Comparison of ENCODE assay signal across 13 cellular contexts in genomic region chr11:11391796-11392195, GRCh38. TPM values are rescaled to one million over a fixed set of nuclear protein-coding genes. Genes with fewer than 3 reads are reported as not detected.
A peak's percentile ranks its signal among the peaks of the same experiment; 100 is the strongest.
DNase-seq lines count a peak whose midpoint lies in the region; ATAC-seq and TF ChIP-seq lines count a peak whose summit lies in the region.
"Had no signal": no experiment of that assay in that cellular context is flagged by ENCODE, and none has a peak within 500 bp of the region (broad histone marks: within the 10 kb centered on the region; RNA-seq: fewer than 3 reads in every experiment).

No MANE protein-coding gene starts in this region.

- H3K9me1 ChIP-seq in IMR-90 (ENCODE audit: insufficient read depth, low read length), result peaks cover 12% of the 10 kb centered on the region; the same call in 1 of the 2 replicates

- peaks cover 7% of the 10 kb centered on the region for H3K27me3 Mint-ChIP-seq in chondrocyte (ENCODE audit: low read depth)

- DNase-seq in AG09309 (ENCODE audit: low read depth), result peak; percentile 62
- peak; percentile 90 for DNase-seq in IMR-90
- no peak for DNase-seq in chondrocyte (ENCODE audit: low spot score)
- peak in 2 of 3 donors; percentile 52 to 68 for DNase-seq in mucosa of descending colon
- DNase-seq in activated effector memory CD4-positive, alpha-beta T cell treated with Interleukin-2 at 50 U/mL for 16 hours, result no peak
- no peak for DNase-seq in DMS79 (lab: John Stamatoyannopoulos, UW)
- no peak for DNase-seq in cortex of kidney (lab: John Stamatoyannopoulos, UW)
- DNase-seq: COR-L47; NCI-H1436; SJCRH30; stimulated activated CD4-positive, alpha-beta T cell treated with anti-CD3 and anti-CD28 coated beads, Interleukin-4, amount 100 ng/mL, for 1 hour had no signal

- H4K5ac ChIP-seq in IMR-90 (ENCODE audit: low read depth, low read length), result no peak overlapping the region

- peaks cover 4% of the 10 kb centered on the region for H3K36me3 Mint-ChIP-seq in chondrocyte (ENCODE audit: low read depth)

- H4K91ac ChIP-seq in IMR-90 (ENCODE audit: insufficient read depth, low read depth, low read length), result no peak overlapping the region

- H3K9ac ChIP-seq in IMR-90 (ENCODE audit: low read depth, low read length), result no peak overlapping the region

- H3K4me1 Mint-ChIP-seq in chondrocyte (ENCODE audit: low read depth), result peaks cover 30% of the 10 kb centered on the region

- in situ Hi-C loops in IMR-90 (cut with MboI; ENCODE audit: low sequenced_read_pairs), result no loop called here

- peak overlapping the region; percentile 62; the same call in 1 of the 2 replicates for H2BK120ac ChIP-seq in IMR-90 (ENCODE audit: low read depth, low read length)

- no peak overlapping the region for H3K4me3 Mint-ChIP-seq in chondrocyte (ENCODE audit: unreplicated experiment)

- H3K9me3 ChIP-seq in IMR-90 (ENCODE audit: control insufficient read depth, insufficient read depth, low read length) (no peaks in the 10 kb centered on the region), mucosa of descending colon (no peaks in the 10 kb centered on the region)
- H3K9me3 ChIP-seq: SJCRH30 had no signal

- 76% methylated on average over 3 of the region's 8 CpGs; no CpG with 5 or more reads in 1 of the 2 experiments for WGBS in IMR-90 (ENCODE audit: extremely low coverage in 2 of 2, insufficient read length in 1 of 2), 2 experiments

- ATAC-seq in IMR-90 (ENCODE audit: low read depth) (peak; percentile 81), mucosa of descending colon (peak; percentile 91), GM21515 (IDR thresholded peaks at IDR 0.05; ENCODE audit: unreplicated experiment) (no peak)

- H3K9me3 Mint-ChIP-seq in chondrocyte (ENCODE audit: low read depth), result no peaks in the 10 kb centered on the region

- peak overlapping the region in 1 of 2 experiments; percentile 33; a peak in 1 of 4 replicates for H4K8ac ChIP-seq in IMR-90 (ENCODE audit: low read depth in 2 of 2, low read length in 2 of 2)

- peak overlapping the region; percentile 60 for H3K27ac Mint-ChIP-seq in chondrocyte (ENCODE audit: unreplicated experiment)

- 0 out of 2 replicates have a peak overlapping the region, but pooled peaks have one; percentile 46 for H3K14ac ChIP-seq in IMR-90 (replicated peaks; ENCODE audit: low read depth, low read length)

- H3K4ac ChIP-seq in IMR-90 (ENCODE audit: low read depth, low read length), result 0 out of 2 replicates have a peak overlapping the region, but pooled peaks have one; percentile 15

- H3K4me2 ChIP-seq in IMR-90 (ENCODE audit: low read depth, low read length), result peak overlapping the region; percentile 30; the same call in 1 of the 2 replicates

- TF ChIP-seq POLR2A in IMR-90 (IDR thresholded peaks at IDR 0.05; ENCODE audit: low read depth, low read length), result no peak

- no peak overlapping the region for H3K18ac ChIP-seq in IMR-90 (ENCODE audit: low read depth, low read length)

- H2BK5ac ChIP-seq in IMR-90 (ENCODE audit: low read depth, low read length, poor library complexity, severe bottlenecking), result peak overlapping the region; percentile 9

- POLR2A ChIA-PET in IMR-90 (lab: Charles Lee; ENCODE audit: unreplicated experiment), result no interaction called here

- H2AFZ ChIP-seq in IMR-90 (replicated peaks; ENCODE audit: low read length, poor library complexity), result peak overlapping the region; percentile 40

- peaks cover 5% of the 10 kb centered on the region; the same call in 1 of the 2 replicates for H3K27me3 ChIP-seq in IMR-90 (ENCODE audit: control insufficient read depth, insufficient read depth, low read length)
- H3K27me3 ChIP-seq: SJCRH30 had no signal

- no peak overlapping the region; the same call in 1 of the 2 replicates for H3K56ac ChIP-seq in IMR-90 (ENCODE audit: extremely low read depth, insufficient read depth, low read length)

- no peak for TF ChIP-seq CTCF in AG09309 (IDR thresholded peaks at IDR 0.05; ENCODE audit: control insufficient read depth, insufficient read depth, low read depth, low read length, missing control alignments)
- no peak for TF ChIP-seq CTCF in IMR-90 (conservative IDR thresholded peaks at IDR 0.05; ENCODE audit: low read depth, low read length)
- no peak for TF ChIP-seq CTCF in chondrocyte (IDR thresholded peaks at IDR 0.05)
- TF ChIP-seq CTCF in mucosa of descending colon (IDR thresholded peaks at IDR 0.05), result no peak

- H3K4me1 ChIP-seq in IMR-90 (ENCODE audit: control insufficient read depth, insufficient read depth, low read length) (peaks cover 14% of the 10 kb centered on the region), mucosa of descending colon (ENCODE audit: low read depth) (peaks cover 23% of the 10 kb centered on the region)

- no TSS peak for BruUV-seq in IMR-90 (replicated peaks; lab: Mats Ljungman, UMichigan)

- dilution Hi-C loops in IMR-90 (cut with HindIII; ENCODE audit: low sequenced_read_pairs, unreplicated experiment), result no loop called here

- peak overlapping the region; percentile 7 for H2AK9ac ChIP-seq in IMR-90 (replicated peaks; ENCODE audit: low read depth, low read length, poor library complexity)

- H3K79me1 ChIP-seq in IMR-90 (ENCODE audit: low read depth in 1 of 2, low read length in 2 of 2), result no peaks in the 10 kb centered on the region

- no peak for TF ChIP-seq RAD21 in IMR-90 (IDR thresholded peaks at IDR 0.05; ENCODE audit: low read length)

- H2AK5ac ChIP-seq in IMR-90 (ENCODE audit: low read depth, low read length), result no peak overlapping the region

- CTCF ChIA-PET in IMR-90 (lab: Yijun Ruan, JAX), result no interaction called here

- H3K27ac ChIP-seq in IMR-90 (ENCODE audit: insufficient read depth, low read length), result no peak overlapping the region
- H3K27ac ChIP-seq: SJCRH30 had no signal

- no peaks in the 10 kb centered on the region for H3K36me3 ChIP-seq in IMR-90 (ENCODE audit: control insufficient read depth, insufficient read depth, low read length)
- H3K36me3 ChIP-seq in mucosa of descending colon (ENCODE audit: low read depth), result no peaks in the 10 kb centered on the region
- H3K36me3 ChIP-seq: SJCRH30 had no signal

- peak overlapping the region; percentile 63 for H2BK20ac ChIP-seq in IMR-90 (ENCODE audit: low read depth, low read length)

- intact Hi-C loops in IMR-90 (cut with micrococcal nuclease), result no loop called here
- intact Hi-C loops in mucosa of descending colon (cut with DNase I, micrococcal nuclease), result no loop called here

- H3K4me3 ChIP-seq in AG09309 (ENCODE audit: control insufficient read depth, low read depth, low read length) (no peak overlapping the region), IMR-90 (ENCODE audit: insufficient read depth, low read depth, low read length) (no peak overlapping the region), mucosa of descending colon (no peak overlapping the region)
- H3K4me3 ChIP-seq: lung, SJCRH30 had no signal

- H4K20me1 ChIP-seq in IMR-90 (ENCODE audit: insufficient read depth, low read length), result no peaks in the 10 kb centered on the region

- no peak overlapping the region for H3K23ac ChIP-seq in IMR-90 (ENCODE audit: low read depth, low read length)

- H2BK15ac ChIP-seq in IMR-90 (ENCODE audit: low read depth, low read length), result 0 out of 3 replicates have a peak overlapping the region, but pooled peaks have one; percentile 50

TF ChIP-seq in IMR-90, 13 proteins besides CTCF, POLR2A, EP300 and RAD21:
- TF ChIP-seq SMC3 (IDR thresholded peaks at IDR 0.05; ENCODE audit: low read depth, low read length) (no peak), RCOR1 (IDR thresholded peaks at IDR 0.05; ENCODE audit: insufficient replicate concordance, low read length) (no peak), ELK1 (IDR thresholded peaks at IDR 0.05; ENCODE audit: borderline replicate concordance, low read depth, low read length) (no peak), USF2 (IDR thresholded peaks at IDR 0.05; ENCODE audit: low read depth, low read length) (no peak), CHD1 (IDR thresholded peaks at IDR 0.05; ENCODE audit: low read depth, low read length) (no peak), CEBPB (IDR thresholded peaks at IDR 0.05; ENCODE audit: low read depth, low read length) (peak; percentile 46; the same call in 1 of the 2 replicates), RFX5 (IDR thresholded peaks at IDR 0.05; ENCODE audit: low read depth, low read length) (no peak), MAFK (IDR thresholded peaks at IDR 0.05; ENCODE audit: low read depth, low read length) (no peak), MAZ (IDR thresholded peaks at IDR 0.05; ENCODE audit: borderline replicate concordance, low read depth, low read length) (no peak), BHLHE40 (IDR thresholded peaks at IDR 0.05; ENCODE audit: low read depth, low read length) (peak; percentile 49; the same call in 1 of the 2 replicates), NFE2L2 (IDR thresholded peaks at IDR 0.05; ENCODE audit: low read depth, low read length) (no peak), FOS (IDR thresholded peaks at IDR 0.05; ENCODE audit: low read depth, low read length) (peak; percentile 87), MXI1 (IDR thresholded peaks at IDR 0.05; ENCODE audit: borderline replicate concordance, low read depth, low read length) (peak; percentile 86; the same call in 1 of the 2 replicates)

RNA-seq across cellular contexts. Expression of gene CSNK2A3, which starts 38.7 kb away (rescaled TPM):
- total RNA-seq in IMR-90 (2012; rRNA removed) (3.2 and 3.9 TPM in 2 replicates), chondrocyte (1.2 to 3.5 TPM (median 2.7 TPM) in 3 replicates), mucosa of descending colon (1 to 10 TPM in 1 of 3 donors, under 1 TPM in 1, not detected in 1; 0.43 to 2.1 TPM)
- 1.2 TPM in 2 replicates for polyA plus RNA-seq in IMR-90 (2012; rRNA removed)
- polyA plus RNA-seq in IMR-90 (2012; cell fraction: cytosol; rRNA removed), result 0.17 and 0.21 TPM in 2 replicates
- 0.42 and 1.2 TPM in 2 replicates for polyA plus RNA-seq in IMR-90 (2012; cell fraction: nucleus; rRNA removed; ENCODE audit: low replicate concordance)

Comparison
In these comparisons a context has a peak if more than half of its experiments do, and no peak if none do; other contexts are left out.
1. DNase-seq: peak in AG09309 (single experiment), IMR-90 (single experiment) and mucosa of descending colon (2 of 3); none in chondrocyte (single experiment), activated effector memory CD4-positive, alpha-beta T cell treated with Interleukin-2 at 50 U/mL for 16 hours (single experiment), DMS79 (single experiment) and cortex of kidney (single experiment).